Comparison of ENCODE assay signal across 1 cellular context in genomic region chr19:38061294-38061693, GRCh38.
TF ChIP-seq lines count a peak whose summit lies in the region.

No MANE protein-coding gene starts in this region.

TF ChIP-seq in H1, 55 proteins besides CTCF, POLR2A, EP300 and RAD21 (continued from another document):
- TF ChIP-seq, protein P1, sequence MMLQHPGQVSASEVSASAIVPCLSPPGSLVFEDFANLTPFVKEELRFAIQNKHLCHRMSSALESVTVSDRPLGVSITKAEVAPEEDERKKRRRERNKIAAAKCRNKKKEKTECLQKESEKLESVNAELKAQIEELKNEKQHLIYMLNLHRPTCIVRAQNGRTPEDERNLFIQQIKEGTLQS (IDR thresholded peaks at IDR 0.05; ENCODE audit: insufficient read depth, low read depth, low read length): no peak
- no peak for TF ChIP-seq POLR2AphosphoS5 (IDR thresholded peaks at IDR 0.05; ENCODE audit: low read depth, low read length)
TF ChIP-seq in H1: peak in this region for 0.
